1 cellular context compared by ENCODE assay signal in the genomic region with DNA sequence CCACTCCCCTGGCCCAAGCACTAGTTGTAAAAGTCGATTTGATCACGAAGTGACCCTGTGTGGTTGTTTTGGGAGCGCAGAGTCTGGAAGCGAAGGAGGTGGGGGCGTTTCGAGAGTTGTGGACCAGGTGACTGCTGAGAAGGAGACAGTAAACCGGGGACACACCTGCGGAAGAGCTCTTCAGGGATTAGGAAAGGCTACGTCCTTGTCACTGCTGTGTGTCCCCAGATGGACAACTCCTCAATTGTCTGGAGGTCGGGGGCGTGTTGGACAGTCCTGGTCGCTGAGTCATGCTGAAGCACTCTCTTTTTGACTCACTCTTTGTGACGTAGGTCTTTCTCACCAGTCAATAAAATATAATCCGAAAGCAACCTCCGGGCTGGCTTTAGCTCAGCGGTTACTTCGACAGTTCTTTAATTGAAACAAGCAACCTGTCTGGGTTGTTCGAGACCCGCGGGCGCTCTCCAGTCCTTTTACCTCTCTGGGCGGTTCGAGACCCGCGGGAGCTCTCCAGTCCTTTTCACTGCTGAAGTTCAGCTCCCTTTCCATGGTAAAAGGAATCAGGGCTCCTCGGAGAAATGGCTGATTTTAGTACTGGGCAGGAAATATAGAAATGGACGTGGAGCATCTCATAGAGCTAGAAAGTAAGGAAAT.
A peak's percentile ranks its signal among the peaks of the same experiment; 100 is the strongest.
TF ChIP-seq lines count a peak whose summit lies in the region.

No MANE protein-coding gene starts in this region.

TF ChIP-seq in HepG2, 621 proteins besides CTCF, POLR2A, EP300 and RAD21 (continued from another document and continues in another):
- 0 out of 2 replicates have a peak, but pooled peaks have one; percentile 55 for TF ChIP-seq TBP (CRISPR knock-in tag; IDR thresholded peaks at IDR 0.05)
- TF ChIP-seq, protein P1, sequence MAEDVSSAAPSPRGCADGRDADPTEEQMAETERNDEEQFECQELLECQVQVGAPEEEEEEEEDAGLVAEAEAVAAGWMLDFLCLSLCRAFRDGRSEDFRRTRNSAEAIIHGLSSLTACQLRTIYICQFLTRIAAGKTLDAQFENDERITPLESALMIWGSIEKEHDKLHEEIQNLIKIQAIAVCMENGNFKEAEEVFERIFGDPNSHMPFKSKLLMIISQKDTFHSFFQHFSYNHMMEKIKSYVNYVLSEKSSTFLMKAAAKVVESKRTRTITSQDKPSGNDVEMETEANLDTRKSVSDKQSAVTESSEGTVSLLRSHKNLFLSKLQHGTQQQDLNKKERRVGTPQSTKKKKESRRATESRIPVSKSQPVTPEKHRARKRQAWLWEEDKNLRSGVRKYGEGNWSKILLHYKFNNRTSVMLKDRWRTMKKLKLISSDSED (CRISPR knock-in tag; IDR thresholded peaks at IDR 0.05) = no peak
- peak; percentile 62; the same call in 1 of the 2 replicates for TF ChIP-seq ARNT2 (CRISPR knock-in tag; IDR thresholded peaks at IDR 0.05; ENCODE audit: low read depth)
- no peak for TF ChIP-seq NBN (conservative IDR thresholded peaks at IDR 0.05)
- TF ChIP-seq SATB2 (CRISPR knock-in tag; IDR thresholded peaks at IDR 0.05) = no peak
- TF ChIP-seq ZNF143 (CRISPR knock-in tag; IDR thresholded peaks at IDR 0.05) = 0 out of 2 replicates have a peak, but pooled peaks have one; percentile 23
- no peak for TF ChIP-seq SMAD9 (CRISPR knock-in tag; IDR thresholded peaks at IDR 0.05)
- TF ChIP-seq ZNF350 (CRISPR knock-in tag; IDR thresholded peaks at IDR 0.05; ENCODE audit: borderline replicate concordance, low read depth) = no peak; the same call in 1 of the 2 replicates
- no peak for TF ChIP-seq TRAFD1 (CRISPR knock-in tag; IDR thresholded peaks at IDR 0.05; ENCODE audit: borderline replicate concordance)
- no peak for TF ChIP-seq ZNF891 (CRISPR knock-in tag; IDR thresholded peaks at IDR 0.05)
- TF ChIP-seq ISX (CRISPR knock-in tag; conservative IDR thresholded peaks at IDR 0.05) = no peak
- no peak for TF ChIP-seq ZNF274 (CRISPR knock-in tag; IDR thresholded peaks at IDR 0.05)
- TF ChIP-seq ARID3A (IDR thresholded peaks at IDR 0.05; ENCODE audit: low read depth, low read length) = no peak
- TF ChIP-seq MIXL1 (CRISPR knock-in tag; IDR thresholded peaks at IDR 0.05) = peak; percentile 83
- no peak for TF ChIP-seq LRRFIP1 (CRISPR knock-in tag; conservative IDR thresholded peaks at IDR 0.05)
- TF ChIP-seq CBFB (CRISPR knock-in tag; IDR thresholded peaks at IDR 0.05) = no peak
- TF ChIP-seq, protein P2, sequence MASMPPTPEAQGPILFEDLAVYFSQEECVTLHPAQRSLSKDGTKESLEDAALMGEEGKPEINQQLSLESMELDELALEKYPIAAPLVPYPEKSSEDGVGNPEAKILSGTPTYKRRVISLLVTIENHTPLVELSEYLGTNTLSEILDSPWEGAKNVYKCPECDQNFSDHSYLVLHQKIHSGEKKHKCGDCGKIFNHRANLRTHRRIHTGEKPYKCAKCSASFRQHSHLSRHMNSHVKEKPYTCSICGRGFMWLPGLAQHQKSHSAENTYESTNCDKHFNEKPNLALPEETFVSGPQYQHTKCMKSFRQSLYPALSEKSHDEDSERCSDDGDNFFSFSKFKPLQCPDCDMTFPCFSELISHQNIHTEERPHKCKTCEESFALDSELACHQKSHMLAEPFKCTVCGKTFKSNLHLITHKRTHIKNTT (CRISPR knock-in tag; IDR thresholded peaks at IDR 0.05) = 0 out of 2 replicates have a peak, but pooled peaks have one; percentile 53
- TF ChIP-seq, protein P3, sequence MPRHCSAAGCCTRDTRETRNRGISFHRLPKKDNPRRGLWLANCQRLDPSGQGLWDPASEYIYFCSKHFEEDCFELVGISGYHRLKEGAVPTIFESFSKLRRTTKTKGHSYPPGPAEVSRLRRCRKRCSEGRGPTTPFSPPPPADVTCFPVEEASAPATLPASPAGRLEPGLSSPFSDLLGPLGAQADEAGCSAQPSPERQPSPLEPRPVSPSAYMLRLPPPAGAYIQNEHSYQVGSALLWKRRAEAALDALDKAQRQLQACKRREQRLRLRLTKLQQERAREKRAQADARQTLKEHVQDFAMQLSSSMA (CRISPR knock-in tag; IDR thresholded peaks at IDR 0.05) = peak; percentile 19; the same call in 1 of the 2 replicates
- no peak for TF ChIP-seq TMF1 (CRISPR knock-in tag; IDR thresholded peaks at IDR 0.05; ENCODE audit: low read depth)
- no peak for TF ChIP-seq ZNF441 (CRISPR knock-in tag; IDR thresholded peaks at IDR 0.05; ENCODE audit: borderline replicate concordance)
- TF ChIP-seq ZFYVE20 (CRISPR knock-in tag; IDR thresholded peaks at IDR 0.05; ENCODE audit: borderline replicate concordance, low read depth) = no peak
- 0 out of 2 replicates have a peak, but pooled peaks have one; percentile 38 for TF ChIP-seq RFXANK (CRISPR knock-in tag; IDR thresholded peaks at IDR 0.05)
- TF ChIP-seq MED1 (CRISPR knock-in tag; IDR thresholded peaks at IDR 0.05) = peak; percentile 59; the same call in 1 of the 2 replicates
- no peak for TF ChIP-seq SRF (IDR thresholded peaks at IDR 0.05; ENCODE audit: low read depth, low read length)
- TF ChIP-seq ZBTB25 (CRISPR knock-in tag; IDR thresholded peaks at IDR 0.05) = peak; percentile 83
- TF ChIP-seq CHCHD3 (CRISPR knock-in tag; IDR thresholded peaks at IDR 0.05) = no peak
- peak; percentile 8; the same call in 1 of the 2 replicates for TF ChIP-seq NFYC (CRISPR knock-in tag; IDR thresholded peaks at IDR 0.05)
- TF ChIP-seq ZFP90 (CRISPR knock-in tag; IDR thresholded peaks at IDR 0.05; ENCODE audit: borderline replicate concordance) = peak; percentile 52; the same call in 1 of the 2 replicates
- no peak for TF ChIP-seq DR1 (CRISPR knock-in tag; IDR thresholded peaks at IDR 0.05)
- peak; percentile 63; the same call in 1 of the 2 replicates for TF ChIP-seq KDM3A (CRISPR knock-in tag; IDR thresholded peaks at IDR 0.05; ENCODE audit: low read depth)
- no peak for TF ChIP-seq HOXA9 (CRISPR knock-in tag; IDR thresholded peaks at IDR 0.05; ENCODE audit: borderline replicate concordance)
- peak; percentile 60 for TF ChIP-seq RARA (CRISPR knock-in tag; IDR thresholded peaks at IDR 0.05)
- TF ChIP-seq, protein P4, sequence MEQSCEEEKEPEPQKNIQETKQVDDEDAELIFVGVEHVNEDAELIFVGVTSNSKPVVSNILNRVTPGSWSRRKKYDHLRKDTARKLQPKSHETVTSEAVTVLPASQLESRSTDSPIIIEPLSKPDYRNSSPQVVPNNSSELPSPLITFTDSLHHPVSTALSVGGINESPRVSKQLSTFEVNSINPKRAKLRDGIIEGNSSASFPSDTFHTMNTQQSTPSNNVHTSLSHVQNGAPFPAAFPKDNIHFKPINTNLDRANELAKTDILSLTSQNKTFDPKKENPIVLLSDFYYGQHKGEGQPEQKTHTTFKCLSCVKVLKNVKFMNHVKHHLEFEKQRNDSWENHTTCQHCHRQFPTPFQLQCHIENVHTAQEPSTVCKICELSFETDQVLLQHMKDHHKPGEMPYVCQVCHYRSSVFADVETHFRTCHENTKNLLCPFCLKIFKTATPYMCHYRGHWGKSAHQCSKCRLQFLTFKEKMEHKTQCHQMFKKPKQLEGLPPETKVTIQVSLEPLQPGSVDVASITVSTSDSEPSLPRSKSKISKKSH (CRISPR knock-in tag; IDR thresholded peaks at IDR 0.05; ENCODE audit: borderline replicate concordance) = no peak
- TF ChIP-seq HCFC1 (IDR thresholded peaks at IDR 0.05; ENCODE audit: low read depth, low read length) = no peak
- TF ChIP-seq SP4 (CRISPR knock-in tag; IDR thresholded peaks at IDR 0.05) = no peak
- TF ChIP-seq SMARCC2 (IDR thresholded peaks at IDR 0.05) = no peak
- no peak for TF ChIP-seq MTF1 (CRISPR knock-in tag; IDR thresholded peaks at IDR 0.05)
- no peak for TF ChIP-seq ZNF790 (CRISPR knock-in tag; IDR thresholded peaks at IDR 0.05; ENCODE audit: borderline replicate concordance)
- TF ChIP-seq TGIF2 (CRISPR knock-in tag; IDR thresholded peaks at IDR 0.05) = peak; percentile 77; the same call in 1 of the 2 replicates
- no peak for TF ChIP-seq MTERF4 (CRISPR knock-in tag; IDR thresholded peaks at IDR 0.05)
- no peak for TF ChIP-seq CENPBD1 (CRISPR knock-in tag; IDR thresholded peaks at IDR 0.05; ENCODE audit: borderline replicate concordance, low read depth)
- peak; percentile 71 for TF ChIP-seq FOXA3 (CRISPR knock-in tag; IDR thresholded peaks at IDR 0.05)
- TF ChIP-seq FOXK2 (IDR thresholded peaks at IDR 0.05) = no peak
- no peak for TF ChIP-seq ZNF12 (CRISPR knock-in tag; IDR thresholded peaks at IDR 0.05)
- TF ChIP-seq ZNF619 (CRISPR knock-in tag; IDR thresholded peaks at IDR 0.05) = no peak
- TF ChIP-seq TCF12 (IDR thresholded peaks at IDR 0.05) = no peak
- no peak for TF ChIP-seq TCF12 (CRISPR knock-in tag; IDR thresholded peaks at IDR 0.05)
